Comparison of ENCODE assay signal across 1 cellular context in the genomic region with DNA sequence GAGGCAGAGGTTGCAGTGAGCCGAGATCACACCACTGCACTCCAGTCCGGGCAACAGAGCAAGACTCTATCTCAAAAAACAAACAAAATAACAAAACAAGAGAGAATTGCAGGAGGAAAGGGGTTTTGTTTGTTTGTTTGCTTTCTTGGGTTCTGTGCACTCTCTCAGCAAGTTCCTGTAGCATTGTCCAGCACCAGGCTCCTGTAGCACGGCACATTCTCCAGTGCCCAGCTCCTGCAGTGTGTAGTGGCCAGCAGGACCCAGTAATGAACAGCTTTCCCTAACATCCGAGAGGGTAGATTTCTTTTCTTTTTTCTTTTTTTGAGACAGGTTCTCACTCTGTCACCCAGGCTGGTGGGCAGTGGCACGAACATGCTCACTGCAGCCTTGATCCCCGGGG.
TF ChIP-seq lines count a peak whose summit lies in the region.

No MANE protein-coding gene starts in this region.

TF ChIP-seq in GM23338, 12 proteins besides CTCF, POLR2A, EP300 and RAD21 (continued from another document):
- TF ChIP-seq, protein P1, sequence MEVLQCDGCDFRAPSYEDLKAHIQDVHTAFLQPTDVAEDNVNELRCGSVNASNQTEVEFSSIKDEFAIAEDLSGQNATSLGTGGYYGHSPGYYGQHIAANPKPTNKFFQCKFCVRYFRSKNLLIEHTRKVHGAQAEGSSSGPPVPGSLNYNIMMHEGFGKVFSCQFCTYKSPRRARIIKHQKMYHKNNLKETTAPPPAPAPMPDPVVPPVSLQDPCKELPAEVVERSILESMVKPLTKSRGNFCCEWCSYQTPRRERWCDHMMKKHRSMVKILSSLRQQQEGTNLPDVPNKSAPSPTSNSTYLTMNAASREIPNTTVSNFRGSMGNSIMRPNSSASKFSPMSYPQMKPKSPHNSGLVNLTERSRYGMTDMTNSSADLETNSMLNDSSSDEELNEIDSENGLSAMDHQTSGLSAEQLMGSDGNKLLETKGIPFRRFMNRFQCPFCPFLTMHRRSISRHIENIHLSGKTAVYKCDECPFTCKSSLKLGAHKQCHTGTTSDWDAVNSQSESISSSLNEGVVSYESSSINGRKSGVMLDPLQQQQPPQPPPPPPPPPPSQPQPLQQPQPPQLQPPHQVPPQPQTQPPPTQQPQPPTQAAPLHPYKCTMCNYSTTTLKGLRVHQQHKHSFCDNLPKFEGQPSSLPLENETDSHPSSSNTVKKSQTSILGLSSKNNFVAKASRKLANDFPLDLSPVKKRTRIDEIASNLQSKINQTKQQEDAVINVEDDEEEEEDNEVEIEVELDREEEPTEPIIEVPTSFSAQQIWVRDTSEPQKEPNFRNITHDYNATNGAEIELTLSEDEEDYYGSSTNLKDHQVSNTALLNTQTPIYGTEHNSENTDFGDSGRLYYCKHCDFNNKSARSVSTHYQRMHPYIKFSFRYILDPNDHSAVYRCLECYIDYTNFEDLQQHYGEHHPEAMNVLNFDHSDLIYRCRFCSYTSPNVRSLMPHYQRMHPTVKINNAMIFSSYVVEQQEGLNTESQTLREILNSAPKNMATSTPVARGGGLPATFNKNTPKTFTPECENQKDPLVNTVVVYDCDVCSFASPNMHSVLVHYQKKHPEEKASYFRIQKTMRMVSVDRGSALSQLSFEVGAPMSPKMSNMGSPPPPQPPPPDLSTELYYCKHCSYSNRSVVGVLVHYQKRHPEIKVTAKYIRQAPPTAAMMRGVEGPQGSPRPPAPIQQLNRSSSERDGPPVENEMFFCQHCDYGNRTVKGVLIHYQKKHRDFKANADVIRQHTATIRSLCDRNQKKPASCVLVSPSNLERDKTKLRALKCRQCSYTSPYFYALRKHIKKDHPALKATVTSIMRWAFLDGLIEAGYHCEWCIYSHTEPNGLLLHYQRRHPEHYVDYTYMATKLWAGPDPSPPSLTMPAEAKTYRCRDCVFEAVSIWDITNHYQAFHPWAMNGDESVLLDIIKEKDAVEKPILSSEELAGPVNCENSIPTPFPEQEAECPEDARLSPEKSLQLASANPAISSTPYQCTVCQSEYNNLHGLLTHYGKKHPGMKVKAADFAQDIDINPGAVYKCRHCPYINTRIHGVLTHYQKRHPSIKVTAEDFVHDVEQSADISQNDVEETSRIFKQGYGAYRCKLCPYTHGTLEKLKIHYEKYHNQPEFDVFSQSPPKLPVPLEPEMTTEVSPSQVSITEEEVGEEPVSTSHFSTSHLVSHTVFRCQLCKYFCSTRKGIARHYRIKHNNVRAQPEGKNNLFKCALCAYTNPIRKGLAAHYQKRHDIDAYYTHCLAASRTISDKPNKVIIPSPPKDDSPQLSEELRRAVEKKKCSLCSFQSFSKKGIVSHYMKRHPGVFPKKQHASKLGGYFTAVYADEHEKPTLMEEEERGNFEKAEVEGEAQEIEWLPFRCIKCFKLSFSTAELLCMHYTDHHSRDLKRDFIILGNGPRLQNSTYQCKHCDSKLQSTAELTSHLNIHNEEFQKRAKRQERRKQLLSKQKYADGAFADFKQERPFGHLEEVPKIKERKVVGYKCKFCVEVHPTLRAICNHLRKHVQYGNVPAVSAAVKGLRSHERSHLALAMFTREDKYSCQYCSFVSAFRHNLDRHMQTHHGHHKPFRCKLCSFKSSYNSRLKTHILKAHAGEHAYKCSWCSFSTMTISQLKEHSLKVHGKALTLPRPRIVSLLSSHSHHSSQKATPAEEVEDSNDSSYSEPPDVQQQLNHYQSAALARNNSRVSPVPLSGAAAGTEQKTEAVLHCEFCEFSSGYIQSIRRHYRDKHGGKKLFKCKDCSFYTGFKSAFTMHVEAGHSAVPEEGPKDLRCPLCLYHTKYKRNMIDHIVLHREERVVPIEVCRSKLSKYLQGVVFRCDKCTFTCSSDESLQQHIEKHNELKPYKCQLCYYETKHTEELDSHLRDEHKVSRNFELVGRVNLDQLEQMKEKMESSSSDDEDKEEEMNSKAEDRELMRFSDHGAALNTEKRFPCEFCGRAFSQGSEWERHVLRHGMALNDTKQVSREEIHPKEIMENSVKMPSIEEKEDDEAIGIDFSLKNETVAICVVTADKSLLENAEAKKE (CRISPR knock-in tag; IDR thresholded peaks at IDR 0.05), result no peak
- TF ChIP-seq ZNF331 (CRISPR knock-in tag; IDR thresholded peaks at IDR 0.05; ENCODE audit: low read depth), result no peak
- TF ChIP-seq, protein P2, sequence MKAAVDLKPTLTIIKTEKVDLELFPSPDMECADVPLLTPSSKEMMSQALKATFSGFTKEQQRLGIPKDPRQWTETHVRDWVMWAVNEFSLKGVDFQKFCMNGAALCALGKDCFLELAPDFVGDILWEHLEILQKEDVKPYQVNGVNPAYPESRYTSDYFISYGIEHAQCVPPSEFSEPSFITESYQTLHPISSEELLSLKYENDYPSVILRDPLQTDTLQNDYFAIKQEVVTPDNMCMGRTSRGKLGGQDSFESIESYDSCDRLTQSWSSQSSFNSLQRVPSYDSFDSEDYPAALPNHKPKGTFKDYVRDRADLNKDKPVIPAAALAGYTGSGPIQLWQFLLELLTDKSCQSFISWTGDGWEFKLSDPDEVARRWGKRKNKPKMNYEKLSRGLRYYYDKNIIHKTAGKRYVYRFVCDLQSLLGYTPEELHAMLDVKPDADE (IDR thresholded peaks at IDR 0.05), result no peak
- TF ChIP-seq JUNB (IDR thresholded peaks at IDR 0.05; ENCODE audit: unreplicated experiment), result no peak
- no peak for TF ChIP-seq STAT1 (IDR thresholded peaks at IDR 0.05; ENCODE audit: unreplicated experiment)
- no peak for TF ChIP-seq NANOG (IDR thresholded peaks at IDR 0.05; ENCODE audit: borderline replicate concordance)
